1 cellular context compared by ENCODE assay signal in the genomic region with DNA sequence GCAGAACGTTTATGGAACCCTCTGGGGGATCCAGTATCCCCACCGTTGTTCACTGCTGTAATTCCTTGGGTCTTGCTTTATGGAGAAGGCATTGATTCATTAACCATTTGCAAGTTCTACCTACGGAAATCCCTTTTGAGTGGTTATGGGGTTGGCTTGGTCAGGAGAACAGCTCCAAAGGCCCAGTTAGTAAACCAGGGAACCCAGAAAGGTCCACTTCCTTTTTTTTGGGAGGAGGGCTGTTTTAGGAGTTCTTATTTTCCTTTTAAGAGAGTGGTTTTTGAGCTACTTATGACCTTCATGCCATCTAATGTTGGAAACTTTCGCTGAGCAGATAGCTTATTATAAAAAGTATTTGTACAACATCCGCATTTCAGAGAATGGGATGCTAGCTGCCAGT.
TF ChIP-seq lines count a peak whose summit lies in the region.

No MANE protein-coding gene starts in this region.

TF ChIP-seq in GM12878, 131 proteins besides CTCF, POLR2A, EP300 and RAD21:
- TF ChIP-seq ZZZ3 (IDR thresholded peaks at IDR 0.05; ENCODE audit: control insufficient read depth, insufficient read length, low read depth) (no peak), CHD4 (IDR thresholded peaks at IDR 0.05) (no peak), SPI1 (IDR thresholded peaks at IDR 0.05; ENCODE audit: borderline replicate concordance, insufficient read depth, low read depth, low read length) (peak; percentile 80), EED (IDR thresholded peaks at IDR 0.05; ENCODE audit: low read depth) (peak; percentile 57; the same call in 1 of the 2 replicates), RUNX3 (IDR thresholded peaks at IDR 0.05; ENCODE audit: low read length) (peak; percentile 39), IKZF2 (IDR thresholded peaks at IDR 0.05) (0 out of 4 replicates have a peak, but pooled peaks have one; percentile 11 to 19), PML (IDR thresholded peaks at IDR 0.05; ENCODE audit: low read length) (no peak)
- TF ChIP-seq, protein P1, sequence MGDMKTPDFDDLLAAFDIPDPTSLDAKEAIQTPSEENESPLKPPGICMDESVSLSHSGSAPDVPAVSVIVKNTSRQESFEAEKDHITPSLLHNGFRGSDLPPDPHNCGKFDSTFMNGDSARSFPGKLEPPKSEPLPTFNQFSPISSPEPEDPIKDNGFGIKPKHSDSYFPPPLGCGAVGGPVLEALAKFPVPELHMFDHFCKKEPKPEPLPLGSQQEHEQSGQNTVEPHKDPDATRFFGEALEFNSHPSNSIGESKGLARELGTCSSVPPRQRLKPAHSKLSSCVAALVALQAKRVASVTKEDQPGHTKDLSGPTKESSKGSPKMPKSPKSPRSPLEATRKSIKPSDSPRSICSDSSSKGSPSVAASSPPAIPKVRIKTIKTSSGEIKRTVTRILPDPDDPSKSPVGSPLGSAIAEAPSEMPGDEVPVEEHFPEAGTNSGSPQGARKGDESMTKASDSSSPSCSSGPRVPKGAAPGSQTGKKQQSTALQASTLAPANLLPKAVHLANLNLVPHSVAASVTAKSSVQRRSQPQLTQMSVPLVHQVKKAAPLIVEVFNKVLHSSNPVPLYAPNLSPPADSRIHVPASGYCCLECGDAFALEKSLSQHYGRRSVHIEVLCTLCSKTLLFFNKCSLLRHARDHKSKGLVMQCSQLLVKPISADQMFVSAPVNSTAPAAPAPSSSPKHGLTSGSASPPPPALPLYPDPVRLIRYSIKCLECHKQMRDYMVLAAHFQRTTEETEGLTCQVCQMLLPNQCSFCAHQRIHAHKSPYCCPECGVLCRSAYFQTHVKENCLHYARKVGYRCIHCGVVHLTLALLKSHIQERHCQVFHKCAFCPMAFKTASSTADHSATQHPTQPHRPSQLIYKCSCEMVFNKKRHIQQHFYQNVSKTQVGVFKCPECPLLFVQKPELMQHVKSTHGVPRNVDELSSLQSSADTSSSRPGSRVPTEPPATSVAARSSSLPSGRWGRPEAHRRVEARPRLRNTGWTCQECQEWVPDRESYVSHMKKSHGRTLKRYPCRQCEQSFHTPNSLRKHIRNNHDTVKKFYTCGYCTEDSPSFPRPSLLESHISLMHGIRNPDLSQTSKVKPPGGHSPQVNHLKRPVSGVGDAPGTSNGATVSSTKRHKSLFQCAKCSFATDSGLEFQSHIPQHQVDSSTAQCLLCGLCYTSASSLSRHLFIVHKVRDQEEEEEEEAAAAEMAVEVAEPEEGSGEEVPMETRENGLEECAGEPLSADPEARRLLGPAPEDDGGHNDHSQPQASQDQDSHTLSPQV (IDR thresholded peaks at IDR 0.05) = no peak
